Comparison of ENCODE assay signal across 9 cellular contexts in genomic region chr3:107846282-107846852, GRCh38.
A peak's percentile ranks its signal among the peaks of the same experiment; 100 is the strongest.
DNase-seq lines count a peak whose midpoint lies in the region; ATAC-seq and TF ChIP-seq lines count a peak whose summit lies in the region.
"Had no signal": no experiment of that assay in that cellular context is flagged by ENCODE, and none has a peak within 500 bp of the region (broad histone marks: within the 10 kb centered on the region; RNA-seq: fewer than 3 reads in every experiment).

No MANE protein-coding gene starts in this region.

- peaks cover 0 to 8% (median 5%) of the 10 kb centered on the region in 3 donors for H3K27me3 Mint-ChIP-seq in naive B cell

- H3K4me3 ChIP-seq in fibroblast of lung (replicated peaks in 1 of 4; ENCODE audit: control extremely low read depth in 1 of 4, insufficient read depth in 1 of 4, low read depth in 3 of 4, low read length in 4 of 4): no peak overlapping the region
- H3K4me3 ChIP-seq in vagina: no peak overlapping the region
- H3K4me3 ChIP-seq: SJSA1 had no signal

- H3K79me2 ChIP-seq in fibroblast of lung (ENCODE audit: control insufficient read depth, insufficient read depth, low read length): no peaks in the 10 kb centered on the region

- ATAC-seq in naive B cell (ENCODE audit: low read depth in 2 of 2) (peak in 1 of 2 donors; percentile 46), GM19023 (IDR thresholded peaks at IDR 0.05; ENCODE audit: unreplicated experiment) (no peak), HG03565 (IDR thresholded peaks at IDR 0.05; ENCODE audit: unreplicated experiment) (no peak)

- no peak overlapping the region for H3K4me2 ChIP-seq in fibroblast of lung (ENCODE audit: extremely low read depth, insufficient read depth, low read length)

- H3K9ac ChIP-seq in fibroblast of lung (ENCODE audit: insufficient read depth, low read length): no peak overlapping the region

- DNase-seq in EL: peak; percentile 76
- DNase-seq in activated CD4-positive, alpha-beta T cell treated with anti-CD3 and anti-CD28 coated beads, Interleukin-2, amount 50 U/mL, for 4 hours: peak; percentile 5 to 19
- DNase-seq in fibroblast of lung (ENCODE audit: low read depth in 2 of 2): peak; percentile 36 to 65
- peak; percentile 8 for DNase-seq in naive B cell
- DNase-seq in vagina (ENCODE audit: extremely low spot score in 2 of 2): no peak

- intact Hi-C loops in vagina (cut with DNase I): no loop called here

- H3K36me3 Mint-ChIP-seq in naive B cell: peaks cover 0 to 6% of the 10 kb centered on the region in 2 donors

- H3K27ac Mint-ChIP-seq in naive B cell: no peak overlapping the region

- H3K27ac ChIP-seq in fibroblast of lung (ENCODE audit: insufficient read depth, low read length): no peak overlapping the region
- H3K27ac ChIP-seq in vagina: no peak overlapping the region
- H3K27ac ChIP-seq: SJSA1 had no signal

- no peaks in the 10 kb centered on the region for H4K20me1 ChIP-seq in fibroblast of lung (ENCODE audit: control insufficient read depth, extremely low read depth, insufficient read depth, low read length)

- H3K4me1 Mint-ChIP-seq in naive B cell: peaks cover 0 to 4% (median 0%) of the 10 kb centered on the region in 3 donors

- H3K4me3 Mint-ChIP-seq in naive B cell: no peak overlapping the region

- H3K27me3 ChIP-seq in fibroblast of lung (ENCODE audit: control insufficient read depth, insufficient read depth, low read length) (no peaks in the 10 kb centered on the region), vagina (no peaks in the 10 kb centered on the region)
- H3K27me3 ChIP-seq: SJSA1 had no signal

- no peaks in the 10 kb centered on the region for H3K9me3 ChIP-seq in fibroblast of lung (ENCODE audit: control insufficient read depth, insufficient read depth, low read depth, low read length)
- H3K9me3 ChIP-seq in vagina: no peaks in the 10 kb centered on the region
- H3K9me3 ChIP-seq: SJSA1 had no signal

- peak overlapping the region; percentile 49 for H2AFZ ChIP-seq in fibroblast of lung (ENCODE audit: low read length)

- no peaks in the 10 kb centered on the region for H3K4me1 ChIP-seq in fibroblast of lung (ENCODE audit: control insufficient read depth, extremely low read depth, insufficient read depth, low read length)
- H3K4me1 ChIP-seq in vagina: peaks cover 4% of the 10 kb centered on the region
- H3K4me1 ChIP-seq: SJSA1 had no signal

- H3K36me3 ChIP-seq in fibroblast of lung (ENCODE audit: control insufficient read depth, insufficient read depth, low read length) (no peaks in the 10 kb centered on the region), vagina (no peaks in the 10 kb centered on the region)
- H3K36me3 ChIP-seq: SJSA1 had no signal

- H3K9me3 Mint-ChIP-seq in naive B cell: peaks cover 0 to 5% (median 0%) of the 10 kb centered on the region in 7 donors

- TF ChIP-seq POLR2A in vagina (IDR thresholded peaks at IDR 0.05): no peak

- TF ChIP-seq CTCF in LNCAP (IDR thresholded peaks at IDR 0.05) (peak; percentile 82), fibroblast of lung (conservative IDR thresholded peaks at IDR 0.05 in 1 of 2, IDR thresholded peaks at IDR 0.05 in 1 of 2; ENCODE audit: low read depth in 1 of 2, low read length in 2 of 2) (peak; percentile 59 to 71), vagina (IDR thresholded peaks at IDR 0.05) (peak in 2 of 3 experiments; percentile 27 to 31)

Comparison
In these comparisons a context has a peak if more than half of its experiments do, and no peak if none do; other contexts are left out.
1. DNase-seq: peak in EL (single experiment), activated CD4-positive, alpha-beta T cell treated with anti-CD3 and anti-CD28 coated beads, Interleukin-2, amount 50 U/mL, for 4 hours (2 of 2), fibroblast of lung (2 of 2) and naive B cell (single experiment); none in vagina (0 of 2).
2. CTCF ChIP-seq: peak in every context shown above with its lines; median percentile 82 in LNCAP; 65 in fibroblast of lung; 29 in vagina.